In genomic region chr7:99004216-99004615, GRCh38 we compare ENCODE assay signal across 17 cellular contexts.
DNase-seq lines count a peak whose midpoint lies in the region; ATAC-seq and TF ChIP-seq lines count a peak whose summit lies in the region.
"Had no signal": no experiment of that assay in that cellular context is flagged by ENCODE, and none has a peak within 500 bp of the region (broad histone marks: within the 10 kb centered on the region; RNA-seq: fewer than 3 reads in every experiment).

No MANE protein-coding gene starts in this region.

- H4K20me1 ChIP-seq in osteoblast (ENCODE audit: insufficient read depth, low read length): peaks cover 4% of the 10 kb centered on the region

- H3K9me3 ChIP-seq in heart right ventricle (no peaks in the 10 kb centered on the region), osteoblast (ENCODE audit: low read depth, low read length) (no peaks in the 10 kb centered on the region)
- H3K9me3 ChIP-seq: A549, sigmoid colon had no signal

- peaks cover 0 to 4% (median 0%) of the 10 kb centered on the region in 9 donors for H3K4me1 ChIP-seq in heart right ventricle
- peaks cover 5% of the 10 kb centered on the region for H3K4me1 ChIP-seq in osteoblast (ENCODE audit: insufficient read depth, low read length)
- H3K4me1 ChIP-seq: A549, sigmoid colon had no signal

- no peak overlapping the region for H3K27ac ChIP-seq in heart right ventricle
- peak overlapping the region; percentile 24 for H3K27ac ChIP-seq in osteoblast (ENCODE audit: low read depth, low read length)
- H3K27ac ChIP-seq: A549, C4-2B, sigmoid colon had no signal

- H3K79me2 ChIP-seq in osteoblast (ENCODE audit: insufficient read depth, low read length): no peaks in the 10 kb centered on the region

- H3K9me3 Mint-ChIP-seq in stimulated activated naive CD8-positive, alpha-beta T cell treated with anti-CD3 and anti-CD28 coated beads, Interleukin-15, amount 100 ng/mL, for 72 hours: no peaks in the 10 kb centered on the region
- H3K9me3 Mint-ChIP-seq in natural killer cell treated with Interleukin-12 subunit alpha and Interleukin-12 subunit beta and Interleukin-15 and Interleukin-18, amount 100 ng/mL, for 72 hours: no peaks in the 10 kb centered on the region
- H3K9me3 Mint-ChIP-seq: natural killer cell had no signal

- DNase-seq in cardiac septum (ENCODE audit: low spot score) (peak; percentile 72), heart right ventricle (no peak), fibroblast of pulmonary artery (ENCODE audit: low read depth) (peak; percentile 10), osteoblast (ENCODE audit: insufficient read length, low spot score, missing footprints) (peak; percentile 92)
- no peak for DNase-seq in activated effector memory CD4-positive, alpha-beta T cell treated with anti-CD3 and anti-CD28 coated beads, Interleukin-2, amount 50 U/mL, for 16 hours
- DNase-seq in stimulated activated naive CD8-positive, alpha-beta T cell treated with anti-CD3 and anti-CD28 coated beads, Interleukin-15, amount 100 ng/mL, for 72 hours: no peak
- no peak for DNase-seq in natural killer cell treated with Interleukin-12 subunit alpha and Interleukin-12 subunit beta and Interleukin-15 and Interleukin-18, amount 100 ng/mL, for 72 hours (ENCODE audit: low spot score)
- DNase-seq: amniotic stem cell, caudate nucleus, natural killer cell, NCI-H187 treated with DMSO at 0.1 percent for 48 hours, NCI-H345, sigmoid colon, T-helper 9 cell had no signal

- H3K4me3 ChIP-seq in heart right ventricle (no peak overlapping the region), fibroblast of pulmonary artery (replicated peaks; ENCODE audit: low read depth, low read length) (no peak overlapping the region), osteoblast (ENCODE audit: insufficient read depth, low read length) (no peak overlapping the region)
- H3K4me3 ChIP-seq: A549, sigmoid colon had no signal

- H3K27ac Mint-ChIP-seq in stimulated activated naive CD8-positive, alpha-beta T cell treated with anti-CD3 and anti-CD28 coated beads, Interleukin-15, amount 100 ng/mL, for 72 hours: no peak overlapping the region
- no peak overlapping the region for H3K27ac Mint-ChIP-seq in natural killer cell treated with Interleukin-12 subunit alpha and Interleukin-12 subunit beta and Interleukin-15 and Interleukin-18, amount 100 ng/mL, for 72 hours
- H3K27ac Mint-ChIP-seq: natural killer cell had no signal

- TF ChIP-seq CTCF in heart right ventricle (IDR thresholded peaks at IDR 0.05) (no peak), fibroblast of pulmonary artery (IDR thresholded peaks at IDR 0.05; ENCODE audit: low read length, missing control alignments) (no peak), osteoblast (IDR thresholded peaks at IDR 0.05; ENCODE audit: extremely low read depth, low read depth, low read length) (no peak)

- WGBS in heart right ventricle, 2 donors: 92 to 94% methylated on average over 8 of the region's 8 CpGs

- H3K27me3 Mint-ChIP-seq in stimulated activated naive CD8-positive, alpha-beta T cell treated with anti-CD3 and anti-CD28 coated beads, Interleukin-15, amount 100 ng/mL, for 72 hours: no peaks in the 10 kb centered on the region
- H3K27me3 Mint-ChIP-seq in natural killer cell treated with Interleukin-12 subunit alpha and Interleukin-12 subunit beta and Interleukin-15 and Interleukin-18, amount 100 ng/mL, for 72 hours: no peaks in the 10 kb centered on the region

- no peak for ATAC-seq in heart right ventricle
- ATAC-seq in HG02763 (IDR thresholded peaks at IDR 0.05; ENCODE audit: unreplicated experiment): no peak
- ATAC-seq in stimulated activated naive CD8-positive, alpha-beta T cell treated with anti-CD3 and anti-CD28 coated beads, Interleukin-15, amount 100 ng/mL, for 72 hours: no peak
- ATAC-seq in natural killer cell treated with Interleukin-12 subunit alpha and Interleukin-12 subunit beta and Interleukin-15 and Interleukin-18, amount 100 ng/mL, for 72 hours: no peak
- ATAC-seq: A549, natural killer cell had no signal

- intact Hi-C loops in cardiac septum (cut with DNase I) (no loop called here), heart right ventricle (cut with DNase I) (no loop called here)

- no peak overlapping the region for H3K4me3 Mint-ChIP-seq in stimulated activated naive CD8-positive, alpha-beta T cell treated with anti-CD3 and anti-CD28 coated beads, Interleukin-15, amount 100 ng/mL, for 72 hours
- no peak overlapping the region for H3K4me3 Mint-ChIP-seq in natural killer cell treated with Interleukin-12 subunit alpha and Interleukin-12 subunit beta and Interleukin-15 and Interleukin-18, amount 100 ng/mL, for 72 hours
- H3K4me3 Mint-ChIP-seq: natural killer cell had no signal

- H3K4me2 ChIP-seq in osteoblast (ENCODE audit: insufficient read depth, low read length): no peak overlapping the region
- H3K4me2 ChIP-seq: A549 had no signal

- H3K36me3 ChIP-seq in heart right ventricle (peaks cover 0 to 100% (median 73%) of the 10 kb centered on the region in 9 donors), osteoblast (ENCODE audit: insufficient read depth, low read length) (peaks cover 66% of the 10 kb centered on the region)

- H2AFZ ChIP-seq in osteoblast (ENCODE audit: low read length): no peak overlapping the region

- peaks cover 12% of the 10 kb centered on the region for H3K36me3 Mint-ChIP-seq in natural killer cell treated with Interleukin-12 subunit alpha and Interleukin-12 subunit beta and Interleukin-15 and Interleukin-18, amount 100 ng/mL, for 72 hours
- H3K36me3 Mint-ChIP-seq: natural killer cell had no signal

- peaks cover 37% of the 10 kb centered on the region for H3K4me1 Mint-ChIP-seq in stimulated activated naive CD8-positive, alpha-beta T cell treated with anti-CD3 and anti-CD28 coated beads, Interleukin-15, amount 100 ng/mL, for 72 hours
- peaks cover 0 to 16% of the 10 kb centered on the region in 2 donors for H3K4me1 Mint-ChIP-seq in natural killer cell treated with Interleukin-12 subunit alpha and Interleukin-12 subunit beta and Interleukin-15 and Interleukin-18, amount 100 ng/mL, for 72 hours (ENCODE audit: low read depth in 2 of 2)

- H3K27me3 ChIP-seq in heart right ventricle: no peaks in the 10 kb centered on the region
- no peaks in the 10 kb centered on the region for H3K27me3 ChIP-seq in osteoblast (ENCODE audit: insufficient read depth, low read length)
- H3K27me3 ChIP-seq: sigmoid colon had no signal

Comparison
In these comparisons a context has a peak if more than half of its experiments do, and no peak if none do; other contexts are left out.
1. DNase-seq: peak in cardiac septum (single experiment), fibroblast of pulmonary artery (single experiment) and osteoblast (single experiment); none in heart right ventricle (0 of 2), activated effector memory CD4-positive, alpha-beta T cell treated with anti-CD3 and anti-CD28 coated beads, Interleukin-2, amount 50 U/mL, for 16 hours (single experiment), stimulated activated naive CD8-positive, alpha-beta T cell treated with anti-CD3 and anti-CD28 coated beads, Interleukin-15, amount 100 ng/mL, for 72 hours (0 of 2) and natural killer cell treated with Interleukin-12 subunit alpha and Interleukin-12 subunit beta and Interleukin-15 and Interleukin-18, amount 100 ng/mL, for 72 hours (single experiment).